ENCODE assay signal across 9 cellular contexts in genomic region chr5:178590924-178591423, GRCh38. TPM values are rescaled to one million over a fixed set of nuclear protein-coding genes. Genes with fewer than 3 reads are reported as not detected.
DNase-seq lines count a peak whose midpoint lies in the region; ATAC-seq, FAIRE-seq and TF ChIP-seq lines count a peak whose summit lies in the region.
"Had no signal": no experiment of that assay in that cellular context is flagged by ENCODE, and none has a peak within 500 bp of the region (broad histone marks: within the 10 kb centered on the region; RNA-seq: fewer than 3 reads in every experiment).

No MANE protein-coding gene starts in this region.

- peak; percentile 26 for FAIRE-seq in GM12891 (lab: Jason Lieb, UNC)
- FAIRE-seq: GM12878 had no signal

- peaks cover 43% of the 10 kb centered on the region for H3K27me3 Mint-ChIP-seq in activated T-helper 2 cell treated with anti-CD3 and anti-CD28 coated beads, Interferon-gamma antibody, Interleukin-2, Interleukin-4, amounts not matched to agents 10 μg/mL and 5 μg/mL and 100 μg/mL, durations not matched to agents 14 hours and 24 hours and 36 hours (ENCODE audit: low read depth)

- DNase-seq in GM12891 (ENCODE audit: insufficient read length, low spot score) = no peak
- no peak for DNase-seq in activated T-helper 2 cell treated with anti-CD3 and anti-CD28 coated beads, Interferon-gamma antibody, Interleukin-2, Interleukin-4, amounts not matched to agents 10 μg/mL and 5 μg/mL and 100 μg/mL, durations not matched to agents 14 hours and 24 hours and 36 hours (ENCODE audit: low spot score)
- DNase-seq in heart right ventricle = peak in 1 of 2 donors; percentile 18
- no peak for DNase-seq in amniotic stem cell (lab: John Stamatoyannopoulos, UW)
- no peak for DNase-seq in head of caudate nucleus
- no peak for DNase-seq in NCI-H2171 (lab: John Stamatoyannopoulos, UW)

- H3K4me3 Mint-ChIP-seq in activated T-helper 2 cell treated with anti-CD3 and anti-CD28 coated beads, Interferon-gamma antibody, Interleukin-2, Interleukin-4, amounts not matched to agents 10 μg/mL and 5 μg/mL and 100 μg/mL, durations not matched to agents 14 hours and 24 hours and 36 hours (ENCODE audit: low read depth) = peak overlapping the region; percentile 66

- H3K27ac ChIP-seq in heart right ventricle = peak overlapping the region in 9 of 10 donors; percentile 48 to 80 (median 73)

- no peak for TF ChIP-seq POLR2A in GM12891 (IDR thresholded peaks at IDR 0.05; ENCODE audit: low read depth, low read length)

- peak in 7 of 8 donors; percentile 36 to 80 (median 68) for ATAC-seq in heart right ventricle
- ATAC-seq in GM18502 (IDR thresholded peaks at IDR 0.05; ENCODE audit: poor library complexity, unreplicated experiment) = no peak

- H3K4me2 ChIP-seq in skeletal muscle satellite cell (ENCODE audit: low read length) = peak overlapping the region; percentile 91

- H3K36me3 Mint-ChIP-seq in activated T-helper 2 cell treated with anti-CD3 and anti-CD28 coated beads, Interferon-gamma antibody, Interleukin-2, Interleukin-4, amounts not matched to agents 10 μg/mL and 5 μg/mL and 100 μg/mL, durations not matched to agents 14 hours and 24 hours and 36 hours (ENCODE audit: low read depth) = peaks cover 20% of the 10 kb centered on the region

- H3K4me1 ChIP-seq in heart right ventricle (peaks cover 3 to 36% (median 28%) of the 10 kb centered on the region in 9 donors), skeletal muscle satellite cell (ENCODE audit: control insufficient read depth, insufficient read depth, low read length) (peaks cover 13% of the 10 kb centered on the region)

- intact Hi-C loops in activated T-helper 2 cell treated with anti-CD3 and anti-CD28 coated beads, Interferon-gamma antibody, Interleukin-2, Interleukin-4, amounts not matched to agents 10 μg/mL and 5 μg/mL and 100 μg/mL, durations not matched to agents 14 hours and 24 hours and 36 hours (cut with micrococcal nuclease) = no loop called here
- intact Hi-C loops in heart right ventricle (cut with DNase I) (loop anchor here in 9 of 10 donors (1.0 to 5.0 kb wide), 5 partner anchors 309 to 354 kb away; no protein-coding TSS in a partner anchor), head of caudate nucleus (cut with DNase I) (no loop called here)

- H3K9me3 ChIP-seq in heart right ventricle (peaks cover 0 to 21% (median 16%) of the 10 kb centered on the region in 11 donors), skeletal muscle satellite cell (replicated peaks; ENCODE audit: low read length) (peaks cover 6% of the 10 kb centered on the region)

- 33 to 37% methylated on average over 9 of the region's 9 CpGs for WGBS in heart right ventricle, 2 donors

- peaks cover 22% of the 10 kb centered on the region for H3K9me3 Mint-ChIP-seq in activated T-helper 2 cell treated with anti-CD3 and anti-CD28 coated beads, Interferon-gamma antibody, Interleukin-2, Interleukin-4, amounts not matched to agents 10 μg/mL and 5 μg/mL and 100 μg/mL, durations not matched to agents 14 hours and 24 hours and 36 hours

- H3K36me3 ChIP-seq in heart right ventricle (peaks cover 0 to 21% (median 0%) of the 10 kb centered on the region in 9 donors), skeletal muscle satellite cell (ENCODE audit: insufficient read depth, low read length) (peaks cover 2% of the 10 kb centered on the region)

- no peak overlapping the region for H3K27ac Mint-ChIP-seq in activated T-helper 2 cell treated with anti-CD3 and anti-CD28 coated beads, Interferon-gamma antibody, Interleukin-2, Interleukin-4, amounts not matched to agents 10 μg/mL and 5 μg/mL and 100 μg/mL, durations not matched to agents 14 hours and 24 hours and 36 hours

- no peak overlapping the region for H3K9ac ChIP-seq in skeletal muscle satellite cell (ENCODE audit: low read depth, low read length)

- TF ChIP-seq CTCF in heart right ventricle (IDR thresholded peaks at IDR 0.05) = no peak

- H3K4me3 ChIP-seq in heart right ventricle (peak overlapping the region in 7 of 10 donors; percentile 48 to 72 (median 60)), skeletal muscle satellite cell (ENCODE audit: low read length) (peak overlapping the region; percentile 71)

- H3K4me1 Mint-ChIP-seq in activated T-helper 2 cell treated with anti-CD3 and anti-CD28 coated beads, Interferon-gamma antibody, Interleukin-2, Interleukin-4, amounts not matched to agents 10 μg/mL and 5 μg/mL and 100 μg/mL, durations not matched to agents 14 hours and 24 hours and 36 hours (ENCODE audit: low read depth) = peaks cover 4% of the 10 kb centered on the region

- peaks cover 0 to 45% (median 10%) of the 10 kb centered on the region in 7 donors for H3K27me3 ChIP-seq in heart right ventricle
- H3K27me3 ChIP-seq in skeletal muscle satellite cell (ENCODE audit: control insufficient read depth, insufficient read depth, low read length) = peaks cover 26% of the 10 kb centered on the region

TF ChIP-seq in GM12891, 5 proteins besides CTCF, POLR2A, EP300 and RAD21:
- TF ChIP-seq SPI1 (IDR thresholded peaks at IDR 0.05; ENCODE audit: low read depth, low read length) (no peak), PAX5 (IDR thresholded peaks at IDR 0.05; ENCODE audit: insufficient read depth, low read length, severe bottlenecking) (no peak), POLR2AphosphoS5 (IDR thresholded peaks at IDR 0.05; ENCODE audit: low read depth, low read length) (no peak), POU2F2 (IDR thresholded peaks at IDR 0.05; ENCODE audit: low read depth, low read length) (no peak), TAF1 (IDR thresholded peaks at IDR 0.05; ENCODE audit: low read depth, low read length) (no peak)

RNA-seq across cellular contexts. Expression of gene COL23A1, which starts 0.8 kb away (rescaled TPM):
- polyA plus RNA-seq in GM12891 (2012; ENCODE audit: low read depth, missing spikeins) = 0.09 TPM
- total RNA-seq in activated T-helper 2 cell treated with anti-CD3 and anti-CD28 coated beads, Interferon-gamma antibody, Interleukin-2, Interleukin-4, amounts not matched to agents 10 μg/mL and 5 μg/mL and 100 μg/mL, durations not matched to agents 14 hours and 24 hours and 36 hours = not detected in 2 replicates
- total RNA-seq in heart right ventricle = 10 to 100 TPM in 9 of 10 donors, 1 to 10 TPM in 1; 9.8 to 29.0 (median 18.8) TPM
- 1 to 10 TPM; 8.9 to 9.6 TPM for polyA plus RNA-seq in heart right ventricle
- total RNA-seq in skeletal muscle satellite cell (2012; rRNA removed) = 0.22 and 0.25 TPM in 2 replicates

RNA-seq across cellular contexts. Expression of gene CLK4, which starts 35.9 kb away (rescaled TPM):
- polyA plus RNA-seq in GM12891 (2012; ENCODE audit: low read depth, missing spikeins) = 8.6 TPM
- 21.9 and 23.6 TPM in 2 replicates for total RNA-seq in activated T-helper 2 cell treated with anti-CD3 and anti-CD28 coated beads, Interferon-gamma antibody, Interleukin-2, Interleukin-4, amounts not matched to agents 10 μg/mL and 5 μg/mL and 100 μg/mL, durations not matched to agents 14 hours and 24 hours and 36 hours
- 10 to 100 TPM; 12.3 to 25.7 (median 15.5) TPM for total RNA-seq in heart right ventricle
- 10 to 100 TPM in 1 of 2 donors, 1 to 10 TPM in 1; 6.0 to 67.0 TPM for polyA plus RNA-seq in heart right ventricle
- total RNA-seq in skeletal muscle satellite cell (2012; rRNA removed) = 26.2 and 35.7 TPM in 2 replicates

Comparison
In these comparisons a context has a peak if more than half of its experiments do, and no peak if none do; other contexts are left out.
1. RNA of gene COL23A1, which starts 0.8 kb away (total RNA-seq): 9.8 to 29.0 TPM in heart right ventricle; not detected in activated T-helper 2 cell treated with anti-CD3 and anti-CD28 coated beads, Interferon-gamma antibody, Interleukin-2, Interleukin-4, amounts not matched to agents 10 μg/mL and 5 μg/mL and 100 μg/mL, durations not matched to agents 14 hours and 24 hours and 36 hours; every median in the first group is over 10 times any median in the second.
2. intact Hi-C loops: an anchor here in heart right ventricle (1.0 to 5.0 kb wide); none called in activated T-helper 2 cell treated with anti-CD3 and anti-CD28 coated beads, Interferon-gamma antibody, Interleukin-2, Interleukin-4, amounts not matched to agents 10 μg/mL and 5 μg/mL and 100 μg/mL, durations not matched to agents 14 hours and 24 hours and 36 hours and head of caudate nucleus.